In the genomic region with DNA sequence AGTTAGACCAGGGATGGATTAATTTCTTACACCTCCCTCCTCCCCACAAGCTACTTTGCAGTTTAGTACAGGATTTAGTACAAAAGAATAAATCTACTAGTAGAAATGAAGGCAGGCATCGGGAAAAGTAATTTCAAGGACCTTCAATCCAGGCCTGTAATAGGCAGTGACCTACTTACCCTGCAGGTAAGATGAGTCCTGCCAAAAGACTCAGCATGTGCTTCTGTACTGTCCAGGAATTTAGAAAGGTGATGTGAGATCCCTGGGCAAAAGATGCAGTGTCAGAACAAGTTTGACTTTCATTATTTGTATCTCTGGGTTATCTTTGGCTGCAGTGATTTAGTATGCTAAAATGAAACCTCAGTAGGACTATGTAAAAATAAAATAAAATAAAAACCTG, we compare ENCODE assay signal across 36 cellular contexts.
"Had no signal": no experiment of that assay in that cellular context is flagged by ENCODE, and none has a peak within 500 bp of the region (broad histone marks: within the 10 kb centered on the region; RNA-seq: fewer than 3 reads in every experiment).

No MANE protein-coding gene starts in this region.

- DNase-seq: Karpas-422, Kasumi-1, MG63, MM.1S, MV-4-11, NCI-H1048, NCI-H1092, NCI-H1092 treated with DMSO at 0.1 percent for 48 hours, NCI-H1105, NCI-H1105 treated with DMSO at 0.1 percent for 48 hours, NCI-H1417, NCI-H1417 treated with DMSO at 0.1 percent for 48 hours, NCI-H1436, NCI-H1436 treated with DMSO at 0.1 percent for 48 hours, NCI-H146, NCI-H1694, NCI-H1694 treated with DMSO at 0.1 percent for 48 hours, NCI-H187, NCI-H187 treated with DMSO at 0.1 percent for 48 hours, NCI-H1930, NCI-H2029, NCI-H2029 treated with DMSO at 0.1 percent for 48 hours, NCI-H2081, NCI-H2081 treated with DMSO at 0.1 percent for 48 hours, NCI-H2107, NCI-H2171, NCI-H2171 treated with DMSO at 0.1 percent for 48 hours, NCI-H2227 treated with DMSO at 0.1 percent for 48 hours, NCI-H226, NCI-H345, NCI-H446, NCI-H446 treated with DMSO at 0.1 percent for 48 hours, NCI-H510A, NCI-H510A treated with DMSO at 0.1 percent for 48 hours, NCI-H524, NCI-H524 treated with DMSO at 0.1 percent for 48 hours had no signal
